Comparison of ENCODE assay signal across 8 cellular contexts in genomic region chr16:21599994-21600773, GRCh38. TPM values are rescaled to one million over a fixed set of nuclear protein-coding genes. Genes with fewer than 3 reads are reported as not detected.
DNase-seq lines count a peak whose midpoint lies in the region; ATAC-seq, FAIRE-seq and TF ChIP-seq lines count a peak whose summit lies in the region.

No MANE protein-coding gene starts in this region.

- H3K9ac ChIP-seq in skeletal muscle satellite cell (ENCODE audit: low read depth, low read length) = peak overlapping the region; percentile 94

- H3K36me3 ChIP-seq in BE2C = no peaks in the 10 kb centered on the region
- no peaks in the 10 kb centered on the region for H3K36me3 ChIP-seq in ascending aorta
- peaks cover 7% of the 10 kb centered on the region for H3K36me3 ChIP-seq in skeletal muscle satellite cell (ENCODE audit: insufficient read depth, low read length)

- peak; percentile 44 for FAIRE-seq in GM18507 (lab: Jason Lieb, UNC)

- TF ChIP-seq CTCF in BE2C (IDR thresholded peaks at IDR 0.05; ENCODE audit: low read depth, low read length) (no peak), ascending aorta (IDR thresholded peaks at IDR 0.05) (no peak)

- intact Hi-C loops in ascending aorta (cut with DNase I) = loop anchor here (2.0 kb wide), 1 partner anchor 1549 kb away; the partner anchor contains the start of gene USP31

- DNase-seq in BE2C (no peak), GM18507 (ENCODE audit: extremely low spot score, insufficient read length, low read depth) (no peak), NOMO-1 treated with DMSO at 0.1 percent for 48 hours (lab: John Stamatoyannopoulos, UW; ENCODE audit: unreplicated experiment) (peak; percentile 57), ascending aorta (ENCODE audit: low spot score in 2 of 2) (no peak), COR-L47 (lab: John Stamatoyannopoulos, UW) (no peak)

- H3K4me3 ChIP-seq in BE2C (ENCODE audit: low read depth, low read length) (peak overlapping the region; percentile 98), ascending aorta (peak overlapping the region; percentile 93), iPS-11a (ENCODE audit: low read depth, low read length) (peak overlapping the region; percentile 59), skeletal muscle satellite cell (ENCODE audit: low read length) (peak overlapping the region; percentile 86)

- no peaks in the 10 kb centered on the region for H3K9me3 ChIP-seq in BE2C
- H3K9me3 ChIP-seq in ascending aorta = no peaks in the 10 kb centered on the region
- H3K9me3 ChIP-seq in skeletal muscle satellite cell (replicated peaks; ENCODE audit: low read length) = no peaks in the 10 kb centered on the region

- no peaks in the 10 kb centered on the region for H3K27me3 ChIP-seq in BE2C
- no peaks in the 10 kb centered on the region for H3K27me3 ChIP-seq in ascending aorta
- H3K27me3 ChIP-seq in skeletal muscle satellite cell (ENCODE audit: control insufficient read depth, insufficient read depth, low read length) = no peaks in the 10 kb centered on the region

- peak overlapping the region; percentile 90 to 97 for H3K27ac ChIP-seq in ascending aorta

- peak; percentile 15 for ATAC-seq in HG03039 (IDR thresholded peaks at IDR 0.05; ENCODE audit: unreplicated experiment)

- H3K4me1 ChIP-seq in BE2C (peaks cover 3% of the 10 kb centered on the region; the same call in 1 of the 2 replicates), ascending aorta (peaks cover 6 to 10% of the 10 kb centered on the region in 2 donors), skeletal muscle satellite cell (ENCODE audit: control insufficient read depth, insufficient read depth, low read length) (peaks cover 44% of the 10 kb centered on the region)

- peak overlapping the region; percentile 81 for H3K4me2 ChIP-seq in skeletal muscle satellite cell (ENCODE audit: low read length)

RNA-seq across cellular contexts. Expression of gene METTL9, which starts 0.8 kb away (rescaled TPM):
- 101 TPM for polyA plus RNA-seq in BE2C (2012; ENCODE audit: insufficient read depth, insufficient read length, low read depth)
- total RNA-seq in ascending aorta = 168 TPM
- total RNA-seq in skeletal muscle satellite cell (2012; rRNA removed) = 218 and 323 TPM in 2 replicates

RNA-seq across cellular contexts. Expression of gene IGSF6, which starts 52.2 kb away (rescaled TPM):
- 0.15 TPM for polyA plus RNA-seq in BE2C (2012; ENCODE audit: insufficient read depth, insufficient read length, low read depth)
- 3.1 TPM for total RNA-seq in ascending aorta
- not detected in 2 replicates for total RNA-seq in skeletal muscle satellite cell (2012; rRNA removed)
